Comparison of ENCODE assay signal across 24 cellular contexts in the genomic region with DNA sequence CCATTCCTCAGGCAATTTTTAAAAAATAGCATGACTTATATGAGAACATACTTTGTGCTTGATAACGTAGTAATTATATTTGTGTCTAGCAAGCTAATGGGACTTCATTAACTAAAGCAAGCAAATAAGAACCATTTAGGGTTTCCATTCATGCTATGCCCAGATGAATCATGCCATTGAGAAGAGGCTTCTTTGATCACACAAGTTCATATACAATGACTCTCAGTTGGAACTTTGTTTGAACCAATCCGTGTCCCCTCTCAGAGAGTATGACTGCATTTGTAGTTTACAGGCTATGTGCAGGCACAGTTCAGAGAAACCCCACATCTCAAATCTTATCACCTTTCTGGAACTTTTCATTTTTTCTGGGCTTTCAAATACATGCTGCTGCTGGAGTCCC.
DNase-seq lines count a peak whose midpoint lies in the region; ATAC-seq, FAIRE-seq and TF ChIP-seq lines count a peak whose summit lies in the region.
"Had no signal": no experiment of that assay in that cellular context is flagged by ENCODE, and none has a peak within 500 bp of the region (broad histone marks: within the 10 kb centered on the region; RNA-seq: fewer than 3 reads in every experiment).

No MANE protein-coding gene starts in this region.

- H3K36me3 ChIP-seq in astrocyte (ENCODE audit: insufficient read depth, low read length) (no peaks in the 10 kb centered on the region), SK-N-SH (replicated peaks in 1 of 2; ENCODE audit: control insufficient read depth in 1 of 2, insufficient read depth in 2 of 2, low read length in 1 of 2) (peaks cover 0 to 42% of the 10 kb centered on the region in 2 experiments)
- H3K36me3 ChIP-seq: BE2C, BLaER1 had no signal

- H3K4me1 ChIP-seq in astrocyte (ENCODE audit: insufficient read depth, low read length) (no peaks in the 10 kb centered on the region), SK-N-SH (ENCODE audit: control insufficient read depth in 1 of 2, insufficient read depth in 2 of 2, low read depth in 1 of 2, low read length in 1 of 2) (peaks cover 0 to 32% of the 10 kb centered on the region in 2 experiments; a peak in 2 of 4 replicates)
- H3K4me1 ChIP-seq: Caco-2 had no signal

- H3K9me3 Mint-ChIP-seq in astrocyte (ENCODE audit: unreplicated experiment) (no peaks in the 10 kb centered on the region), HFFc6 (no peaks in the 10 kb centered on the region)
- H3K9me3 Mint-ChIP-seq: CD14-positive monocyte; CD4-positive, CD25-positive, alpha-beta regulatory T cell had no signal

- no peaks in the 10 kb centered on the region for H3F3A ChIP-seq in SK-N-SH (replicated peaks; ENCODE audit: insufficient read depth)

- POLR2A ChIA-PET in SK-N-SH (lab: Yijun Ruan, JAX) = no interaction called here

- no peaks in the 10 kb centered on the region for H3K27me3 Mint-ChIP-seq in astrocyte (ENCODE audit: low read depth, unreplicated experiment)
- H3K27me3 Mint-ChIP-seq in HFFc6 (ENCODE audit: insufficient read depth) = no peaks in the 10 kb centered on the region; the same call in 1 of the 2 replicates

- CTCF ChIA-PET in SK-N-SH (lab: Yijun Ruan, JAX) = no interaction called here

- H3K79me2 ChIP-seq in astrocyte (ENCODE audit: insufficient read depth, low read length) (no peaks in the 10 kb centered on the region), SK-N-SH (ENCODE audit: insufficient read depth) (no peaks in the 10 kb centered on the region)

- H3K27me3 ChIP-seq in astrocyte (ENCODE audit: insufficient read depth, low read length) (no peaks in the 10 kb centered on the region), SK-N-SH (ENCODE audit: insufficient read depth) (no peaks in the 10 kb centered on the region)
- H3K27me3 ChIP-seq: BE2C, BLaER1 had no signal

- TF ChIP-seq CTCF in astrocyte (IDR thresholded peaks at IDR 0.05; ENCODE audit: insufficient read depth, low read depth, low read length) (no peak), HFFc6 (IDR thresholded peaks at IDR 0.05) (no peak), SK-N-SH (IDR thresholded peaks at IDR 0.05) (no peak)

- 84% methylated on average over 2 of the region's 2 CpGs for WGBS in SK-N-SH (ENCODE audit: low lambda C conversion rate)

- no peaks in the 10 kb centered on the region for H3K9me2 ChIP-seq in SK-N-SH

- no peak overlapping the region for H3K4me3 ChIP-seq in astrocyte (ENCODE audit: insufficient read depth, low read depth, low read length)
- no peak overlapping the region for H3K4me3 ChIP-seq in SK-N-SH (ENCODE audit: low read depth in 2 of 2, low read length in 1 of 2)
- H3K4me3 ChIP-seq: BLaER1 had no signal

- no peak for TF ChIP-seq EP300 in SK-N-SH (IDR thresholded peaks at IDR 0.05; ENCODE audit: borderline replicate concordance in 1 of 2, low read depth in 1 of 2, low read length in 1 of 2)

- H3K4me1 Mint-ChIP-seq in astrocyte (ENCODE audit: low read depth, unreplicated experiment) (no peaks in the 10 kb centered on the region), HFFc6 (ENCODE audit: low read depth) (no peaks in the 10 kb centered on the region)
- H3K4me1 Mint-ChIP-seq: CD4-positive, alpha-beta memory T cell; CD4-positive, CD25-positive, alpha-beta regulatory T cell; CD8-positive, alpha-beta memory T cell had no signal

- H3K27ac ChIP-seq in astrocyte (ENCODE audit: low read depth, low read length) (no peak overlapping the region), SK-N-SH (ENCODE audit: low read depth in 2 of 2, low read length in 1 of 2) (peak overlapping the region in 1 of 2 experiments; percentile 99; a peak in 2 of 4 replicates)
- H3K27ac ChIP-seq: BLaER1 had no signal

- H3K4me3 Mint-ChIP-seq in astrocyte (ENCODE audit: unreplicated experiment) (no peak overlapping the region), HFFc6 (no peak overlapping the region)
- H3K4me3 Mint-ChIP-seq: CD14-positive monocyte; CD4-positive, alpha-beta memory T cell; CD4-positive, CD25-positive, alpha-beta regulatory T cell; CD8-positive, alpha-beta memory T cell had no signal

- no peak for TF ChIP-seq RAD21 in SK-N-SH (IDR thresholded peaks at IDR 0.05; ENCODE audit: low read length)

- H2AFZ ChIP-seq in astrocyte (ENCODE audit: low read depth, low read length) (no peak overlapping the region), SK-N-SH (ENCODE audit: low read depth) (no peak overlapping the region)

- H3K9me3 ChIP-seq in astrocyte (ENCODE audit: insufficient read depth, low read depth, low read length) (no peaks in the 10 kb centered on the region), SK-N-SH (no peaks in the 10 kb centered on the region)
- H3K9me3 ChIP-seq: BE2C, BLaER1, Caco-2 had no signal

- DNase-seq in NCI-H69 (lab: John Stamatoyannopoulos, UW) (peak; percentile 35), astrocyte (ENCODE audit: low read depth) (no peak), islet precursor cell (peak; percentile 5), HFFc6 (no peak), SK-N-SH (no peak), kidney glomerular epithelial cell (lab: John Stamatoyannopoulos, UW) (no peak)
- DNase-seq: 8988T; ACHN; BE2C; C1 segment of cervical spinal cord; Caco-2; Calu3; CD4-positive, alpha-beta memory T cell; CD4-positive, CD25-positive, alpha-beta regulatory T cell; CD8-positive, alpha-beta memory T cell; DMS79 treated with DMSO at 0.1 percent for 48 hours; GF-D8 had no signal

- peak; percentile 20 for FAIRE-seq in astrocyte (lab: Jason Lieb, UNC)
- FAIRE-seq: A204.1, D721Med, G401.6, GM12891 had no signal

- H3K9ac ChIP-seq in astrocyte (ENCODE audit: low read length) = no peak overlapping the region
- no peak overlapping the region for H3K9ac ChIP-seq in SK-N-SH
- H3K9ac ChIP-seq: BLaER1 had no signal

- ATAC-seq in GM21390 (IDR thresholded peaks at IDR 0.05; ENCODE audit: unreplicated experiment) = no peak

- no peaks in the 10 kb centered on the region for H4K20me1 ChIP-seq in astrocyte (ENCODE audit: insufficient read depth, low read length)
- H4K20me1 ChIP-seq in SK-N-SH (ENCODE audit: insufficient read depth) = no peaks in the 10 kb centered on the region
- H4K20me1 ChIP-seq: BLaER1 had no signal

- peaks cover 2% of the 10 kb centered on the region for H3K36me3 Mint-ChIP-seq in astrocyte (ENCODE audit: low read depth, unreplicated experiment)
- H3K36me3 Mint-ChIP-seq in HFFc6 (ENCODE audit: low read depth) = peaks cover 7% of the 10 kb centered on the region; the same call in 1 of the 2 replicates
- H3K36me3 Mint-ChIP-seq: CD14-positive monocyte; CD4-positive, alpha-beta memory T cell; CD4-positive, CD25-positive, alpha-beta regulatory T cell; CD8-positive, alpha-beta memory T cell had no signal

- H3K27ac Mint-ChIP-seq in astrocyte (ENCODE audit: unreplicated experiment) (no peak overlapping the region), HFFc6 (no peak overlapping the region)
- H3K27ac Mint-ChIP-seq: CD14-positive monocyte; CD4-positive, alpha-beta memory T cell; CD4-positive, CD25-positive, alpha-beta regulatory T cell; CD8-positive, alpha-beta memory T cell had no signal

- no peak overlapping the region for H3K4me2 ChIP-seq in astrocyte (ENCODE audit: low read length)
- H3K4me2 ChIP-seq in SK-N-SH = no peak overlapping the region
- H3K4me2 ChIP-seq: BLaER1 had no signal

TF ChIP-seq in SK-N-SH, 30 proteins besides CTCF, POLR2A, EP300 and RAD21:
- no peak for TF ChIP-seq EZH2phosphoT487 (IDR thresholded peaks at IDR 0.05; ENCODE audit: borderline replicate concordance, low read depth)
- no peak for TF ChIP-seq TCF12 (IDR thresholded peaks at IDR 0.05)
- no peak for TF ChIP-seq TEAD4 (IDR thresholded peaks at IDR 0.05; ENCODE audit: borderline replicate concordance, insufficient read depth)
- TF ChIP-seq, protein P1, sequence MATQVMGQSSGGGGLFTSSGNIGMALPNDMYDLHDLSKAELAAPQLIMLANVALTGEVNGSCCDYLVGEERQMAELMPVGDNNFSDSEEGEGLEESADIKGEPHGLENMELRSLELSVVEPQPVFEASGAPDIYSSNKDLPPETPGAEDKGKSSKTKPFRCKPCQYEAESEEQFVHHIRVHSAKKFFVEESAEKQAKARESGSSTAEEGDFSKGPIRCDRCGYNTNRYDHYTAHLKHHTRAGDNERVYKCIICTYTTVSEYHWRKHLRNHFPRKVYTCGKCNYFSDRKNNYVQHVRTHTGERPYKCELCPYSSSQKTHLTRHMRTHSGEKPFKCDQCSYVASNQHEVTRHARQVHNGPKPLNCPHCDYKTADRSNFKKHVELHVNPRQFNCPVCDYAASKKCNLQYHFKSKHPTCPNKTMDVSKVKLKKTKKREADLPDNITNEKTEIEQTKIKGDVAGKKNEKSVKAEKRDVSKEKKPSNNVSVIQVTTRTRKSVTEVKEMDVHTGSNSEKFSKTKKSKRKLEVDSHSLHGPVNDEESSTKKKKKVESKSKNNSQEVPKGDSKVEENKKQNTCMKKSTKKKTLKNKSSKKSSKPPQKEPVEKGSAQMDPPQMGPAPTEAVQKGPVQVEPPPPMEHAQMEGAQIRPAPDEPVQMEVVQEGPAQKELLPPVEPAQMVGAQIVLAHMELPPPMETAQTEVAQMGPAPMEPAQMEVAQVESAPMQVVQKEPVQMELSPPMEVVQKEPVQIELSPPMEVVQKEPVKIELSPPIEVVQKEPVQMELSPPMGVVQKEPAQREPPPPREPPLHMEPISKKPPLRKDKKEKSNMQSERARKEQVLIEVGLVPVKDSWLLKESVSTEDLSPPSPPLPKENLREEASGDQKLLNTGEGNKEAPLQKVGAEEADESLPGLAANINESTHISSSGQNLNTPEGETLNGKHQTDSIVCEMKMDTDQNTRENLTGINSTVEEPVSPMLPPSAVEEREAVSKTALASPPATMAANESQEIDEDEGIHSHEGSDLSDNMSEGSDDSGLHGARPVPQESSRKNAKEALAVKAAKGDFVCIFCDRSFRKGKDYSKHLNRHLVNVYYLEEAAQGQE (IDR thresholded peaks at IDR 0.05; ENCODE audit: low read depth, low read length) = no peak
- no peak for TF ChIP-seq FOXJ3 (CRISPR knock-in tag; IDR thresholded peaks at IDR 0.05)
- TF ChIP-seq, protein P2, sequence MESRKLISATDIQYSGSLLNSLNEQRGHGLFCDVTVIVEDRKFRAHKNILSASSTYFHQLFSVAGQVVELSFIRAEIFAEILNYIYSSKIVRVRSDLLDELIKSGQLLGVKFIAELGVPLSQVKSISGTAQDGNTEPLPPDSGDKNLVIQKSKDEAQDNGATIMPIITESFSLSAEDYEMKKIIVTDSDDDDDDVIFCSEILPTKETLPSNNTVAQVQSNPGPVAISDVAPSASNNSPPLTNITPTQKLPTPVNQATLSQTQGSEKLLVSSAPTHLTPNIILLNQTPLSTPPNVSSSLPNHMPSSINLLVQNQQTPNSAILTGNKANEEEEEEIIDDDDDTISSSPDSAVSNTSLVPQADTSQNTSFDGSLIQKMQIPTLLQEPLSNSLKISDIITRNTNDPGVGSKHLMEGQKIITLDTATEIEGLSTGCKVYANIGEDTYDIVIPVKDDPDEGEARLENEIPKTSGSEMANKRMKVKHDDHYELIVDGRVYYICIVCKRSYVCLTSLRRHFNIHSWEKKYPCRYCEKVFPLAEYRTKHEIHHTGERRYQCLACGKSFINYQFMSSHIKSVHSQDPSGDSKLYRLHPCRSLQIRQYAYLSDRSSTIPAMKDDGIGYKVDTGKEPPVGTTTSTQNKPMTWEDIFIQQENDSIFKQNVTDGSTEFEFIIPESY (IDR thresholded peaks at IDR 0.05; ENCODE audit: borderline replicate concordance, low read depth) = no peak
- TF ChIP-seq RCOR1 (IDR thresholded peaks at IDR 0.05; ENCODE audit: low read length) = no peak

Comparison
In these comparisons a context has a peak if more than half of its experiments do, and no peak if none do; other contexts are left out.
1. DNase-seq: peak in NCI-H69 (single experiment) and islet precursor cell (single experiment); none in astrocyte (single experiment), HFFc6 (single experiment), SK-N-SH (single experiment) and kidney glomerular epithelial cell (single experiment).